ENCODE assay signal across 26 cellular contexts in the genomic region with DNA sequence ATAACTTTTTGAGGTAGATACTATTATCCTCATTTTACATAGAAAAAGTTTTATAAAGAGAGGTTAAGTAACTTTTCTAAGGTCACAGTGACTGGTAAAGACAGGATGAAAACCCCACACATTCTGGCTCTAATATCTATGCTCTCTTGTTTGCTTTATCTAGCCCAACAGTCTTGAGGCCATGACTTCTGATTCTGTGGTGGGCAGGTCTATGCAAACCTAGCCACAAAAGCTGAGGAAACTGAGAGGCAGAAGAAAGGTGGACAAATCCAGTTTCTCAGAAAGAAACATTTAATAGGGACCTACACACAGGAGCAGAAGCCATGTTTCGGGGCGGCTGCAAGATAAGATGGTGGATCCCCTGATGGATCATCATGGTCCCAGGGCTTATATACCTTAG.
"Had no signal": no experiment of that assay in that cellular context is flagged by ENCODE, and none has a peak within 500 bp of the region (broad histone marks: within the 10 kb centered on the region; RNA-seq: fewer than 3 reads in every experiment).

No MANE protein-coding gene starts in this region.

- DNase-seq: activated B cell treated with CpG ODN at 0.5 μM for 24 hours; activated CD4-positive, alpha-beta T cell treated with anti-CD3 and anti-CD28 coated beads for 36 hours; activated CD4-positive, alpha-beta T cell treated with anti-CD3 and anti-CD28 coated beads, Interleukin-2, amount 50 U/mL, for 4 hours; activated CD8-positive, alpha-beta memory T cell treated with anti-CD3 and anti-CD28 coated beads for 24 hours; activated CD8-positive, alpha-beta memory T cell treated with anti-CD3 and anti-CD28 coated beads, Interleukin-2, amount 50 U/mL, for 48 hours; activated gamma-delta T cell treated with Interleukin-2 at 50 U/mL for 16 hours; dorsolateral prefrontal cortex; islet precursor cell; left cardiac atrium; mesendoderm; naive B cell; pancreas; psoas muscle; right cardiac atrium; stimulated activated CD4-positive, alpha-beta T cell treated with anti-CD3 and anti-CD28 coated beads, Interleukin-4, amount 100 ng/mL, for 4 hours; substantia nigra; thyroid gland had no signal

- H3K4me3 Mint-ChIP-seq: activated B cell treated with CpG ODN at 0.5 μM for 24 hours; activated CD4-positive, alpha-beta T cell treated with anti-CD3 and anti-CD28 coated beads for 36 hours; activated naive CD8-positive, alpha-beta T cell; activated T-helper 1 cell treated with anti-CD3 and anti-CD28 coated beads, Interleukin-12 subunit alpha, Interleukin-12 subunit beta, Interleukin-2, Interleukin-4 antibody, amounts not matched to agents 30 ng/mL and 10 ng/mL and 1 ng/mL, durations not matched to agents 14 hours and 24 hours and 36 hours; central memory CD8-positive, alpha-beta T cell; naive B cell; neural progenitor cell; stimulated activated naive CD8-positive, alpha-beta T cell treated with anti-CD3 and anti-CD28 coated beads, Interleukin-15, Interleukin-2, amounts not matched to agents 100 ng/mL and 50 ng/mL, for 24 hours; T-helper 1 cell treated with Interleukin-12 subunit alpha and Interleukin-12 subunit beta and Interleukin-4 antibody, amounts not matched to agents 30 μg/mL and 1 μg/mL, for 36 hours had no signal

- H3K4me3 ChIP-seq: breast epithelium, dorsolateral prefrontal cortex, heart right ventricle, neural progenitor cell, pancreas, psoas muscle, thyroid gland had no signal

- H3K36me3 ChIP-seq: breast epithelium had no signal

- H3K9me3 Mint-ChIP-seq: activated B cell treated with CpG ODN at 0.5 μM for 24 hours; activated T-helper 1 cell treated with anti-CD3 and anti-CD28 coated beads, Interleukin-12 subunit alpha, Interleukin-12 subunit beta, Interleukin-2, Interleukin-4 antibody, amounts not matched to agents 30 ng/mL and 10 ng/mL and 1 ng/mL, durations not matched to agents 14 hours and 24 hours and 36 hours; central memory CD8-positive, alpha-beta T cell; neural progenitor cell; stimulated activated naive CD8-positive, alpha-beta T cell treated with anti-CD3 and anti-CD28 coated beads, Interleukin-15, Interleukin-2, amounts not matched to agents 100 ng/mL and 50 ng/mL, for 24 hours; T-helper 1 cell treated with Interleukin-12 subunit alpha and Interleukin-12 subunit beta and Interleukin-4 antibody, amounts not matched to agents 30 μg/mL and 1 μg/mL, for 36 hours had no signal

- H3K27ac Mint-ChIP-seq: activated B cell treated with CpG ODN at 0.5 μM for 24 hours; activated CD4-positive, alpha-beta T cell treated with anti-CD3 and anti-CD28 coated beads for 36 hours; activated naive CD8-positive, alpha-beta T cell; activated T-helper 1 cell treated with anti-CD3 and anti-CD28 coated beads, Interleukin-12 subunit alpha, Interleukin-12 subunit beta, Interleukin-2, Interleukin-4 antibody, amounts not matched to agents 30 ng/mL and 10 ng/mL and 1 ng/mL, durations not matched to agents 14 hours and 24 hours and 36 hours; neural progenitor cell; stimulated activated naive CD8-positive, alpha-beta T cell treated with anti-CD3 and anti-CD28 coated beads, Interleukin-15, Interleukin-2, amounts not matched to agents 100 ng/mL and 50 ng/mL, for 24 hours had no signal

- H3K27me3 ChIP-seq: breast epithelium, dorsolateral prefrontal cortex, heart right ventricle, neural progenitor cell, pancreas, thyroid gland had no signal

- H3K9ac ChIP-seq: neural progenitor cell had no signal

- ATAC-seq: activated CD4-positive, alpha-beta T cell treated with anti-CD3 and anti-CD28 coated beads for 36 hours had no signal

- H3K4me2 ChIP-seq: neural progenitor cell had no signal

- H2AFZ ChIP-seq: neural progenitor cell had no signal

- H3K27me3 Mint-ChIP-seq: activated B cell treated with CpG ODN at 0.5 μM for 24 hours; activated CD4-positive, alpha-beta T cell treated with anti-CD3 and anti-CD28 coated beads for 36 hours; activated naive CD8-positive, alpha-beta T cell; central memory CD8-positive, alpha-beta T cell; naive B cell; stimulated activated naive CD8-positive, alpha-beta T cell treated with anti-CD3 and anti-CD28 coated beads, Interleukin-15, Interleukin-2, amounts not matched to agents 100 ng/mL and 50 ng/mL, for 24 hours had no signal

- H3K4me1 Mint-ChIP-seq: activated B cell treated with CpG ODN at 0.5 μM for 24 hours; activated CD4-positive, alpha-beta T cell treated with anti-CD3 and anti-CD28 coated beads for 36 hours; naive B cell; neural progenitor cell had no signal

- H3K27ac ChIP-seq: breast epithelium, dorsolateral prefrontal cortex, epithelial cell of prostate, neural progenitor cell, pancreas, psoas muscle, thyroid gland had no signal

- H3K9me3 ChIP-seq: breast epithelium, pancreas, psoas muscle, thyroid gland had no signal

- H3K4me1 ChIP-seq: breast epithelium, neural progenitor cell, pancreas, psoas muscle, thyroid gland had no signal
